Comparison of ENCODE assay signal across 8 cellular contexts in genomic region chr3:58492385-58492970, GRCh38. TPM values are rescaled to one million over a fixed set of nuclear protein-coding genes. Genes with fewer than 3 reads are reported as not detected.
DNase-seq lines count a peak whose midpoint lies in the region; ATAC-seq and TF ChIP-seq lines count a peak whose summit lies in the region.

No MANE protein-coding gene starts in this region.

- CTCF ChIA-PET in Panc1 (lab: Charles Lee): no interaction called here

- no peak overlapping the region for H2AK5ac ChIP-seq in mesenchymal stem cell (ENCODE audit: low read length, severe bottlenecking)

- H3K27ac ChIP-seq in C4-2B: peak overlapping the region; percentile 81
- peak overlapping the region; percentile 70 for H3K27ac ChIP-seq in Panc1 (ENCODE audit: low read length)
- no peak overlapping the region for H3K27ac ChIP-seq in mesenchymal stem cell (ENCODE audit: low read length, poor library complexity, severe bottlenecking)
- peak overlapping the region; percentile 71 for H3K27ac ChIP-seq in thymus (ENCODE audit: low read depth)

- peak overlapping the region in 1 of 2 experiments; percentile 47 for H3K23ac ChIP-seq in mesenchymal stem cell (ENCODE audit: low read length in 2 of 2)

- in situ Hi-C loops in Panc1 (cut with HindIII; ENCODE audit: low pct_unique_long_range_greater_than_20kb, low sequenced_read_pairs): no loop called here

- no peak for TF ChIP-seq CTCF in C4-2B (conservative IDR thresholded peaks at IDR 0.05)
- TF ChIP-seq CTCF in GM20000 (IDR thresholded peaks at IDR 0.05; ENCODE audit: extremely low read depth, missing control alignments): no peak
- TF ChIP-seq CTCF in Panc1 (IDR thresholded peaks at IDR 0.05): no peak
- no peak for TF ChIP-seq CTCF in cardiac fibroblast (IDR thresholded peaks at IDR 0.05; ENCODE audit: low read depth, low read length)

- H2BK12ac ChIP-seq in mesenchymal stem cell (ENCODE audit: low read length in 2 of 2): no peak overlapping the region

- H3K4me3 ChIP-seq in Panc1 (ENCODE audit: low read depth in 2 of 2, low read length in 2 of 2) (peak overlapping the region; percentile 58 to 94), cardiac fibroblast (replicated peaks in 1 of 2; ENCODE audit: low read depth in 2 of 2, low read length in 2 of 2) (peak overlapping the region; percentile 75 to 76), mesenchymal stem cell (ENCODE audit: insufficient read depth in 1 of 2, low read depth in 1 of 2, low read length in 2 of 2) (peak overlapping the region; percentile 86 to 89), thymus (ENCODE audit: low read length) (peak overlapping the region; percentile 94)

- H3K79me1 ChIP-seq in mesenchymal stem cell (replicated peaks; ENCODE audit: low read length, poor library complexity, severe bottlenecking): peaks cover 12% of the 10 kb centered on the region

- H4K8ac ChIP-seq in mesenchymal stem cell (ENCODE audit: low read length): no peak overlapping the region

- peaks cover 49% of the 10 kb centered on the region for H3K4me1 ChIP-seq in Panc1 (ENCODE audit: control insufficient read depth, insufficient read depth, low read length)
- H3K4me1 ChIP-seq in mesenchymal stem cell (ENCODE audit: control insufficient read depth, insufficient read depth, low read depth, low read length): peaks cover 6% of the 10 kb centered on the region
- peaks cover 12% of the 10 kb centered on the region for H3K4me1 ChIP-seq in thymus (ENCODE audit: control insufficient read depth, insufficient read depth, low read length)

- no peak overlapping the region for H2BK5ac ChIP-seq in mesenchymal stem cell (ENCODE audit: low read depth, low read length, poor library complexity, severe bottlenecking)

- intact Hi-C loops in Panc1 (cut with micrococcal nuclease; ENCODE audit: unreplicated experiment): no loop called here
- intact Hi-C loops in posterior vena cava (cut with DNase I): loop anchor here in 1 of 2 donors (5.0 to 10.0 kb wide), 3 partner anchors 40 to 160 kb away; partner anchors contain the start of genes PDHB and PXK

- H3K36me3 ChIP-seq in Panc1 (ENCODE audit: control insufficient read depth, insufficient read depth, low read length) (no peaks in the 10 kb centered on the region; the same call in 1 of the 2 replicates), mesenchymal stem cell (ENCODE audit: control insufficient read depth in 1 of 2, insufficient read depth in 2 of 2, low read depth in 1 of 2, low read length in 2 of 2) (no peaks in the 10 kb centered on the region), thymus (ENCODE audit: control insufficient read depth, insufficient read depth) (no peaks in the 10 kb centered on the region)

- peak overlapping the region; percentile 85 for H3K9ac ChIP-seq in mesenchymal stem cell (ENCODE audit: low read length)

- WGBS in mesenchymal stem cell: 2% methylated on average over 34 of the region's 34 CpGs
- WGBS in thymus: under 1% methylated on average over 34 of the region's 34 CpGs

- DNase-seq in GM20000 (ENCODE audit: low spot score) (peak; percentile 46), Panc1 (ENCODE audit: low read depth, low spot score) (no peak), cardiac fibroblast (ENCODE audit: low read depth in 2 of 2) (no peak), mesenchymal stem cell (no peak), posterior vena cava (ENCODE audit: low spot score) (no peak), SK-N-DZ (ENCODE audit: low spot score) (no peak)

- H2AFZ ChIP-seq in mesenchymal stem cell (ENCODE audit: low read depth, low read length): peak overlapping the region; percentile 47

- peak overlapping the region; percentile 73 for H2BK120ac ChIP-seq in mesenchymal stem cell (ENCODE audit: low read depth, low read length)

- peak overlapping the region; percentile 80 for H2BK15ac ChIP-seq in mesenchymal stem cell (ENCODE audit: low read depth, poor library complexity, severe bottlenecking)

- no TSS peak for BruUV-seq in Panc1 (replicated peaks; lab: Mats Ljungman, UMichigan)

- peak overlapping the region in 1 of 2 experiments; percentile 62 for H3K18ac ChIP-seq in mesenchymal stem cell (ENCODE audit: low read depth in 1 of 2, low read length in 2 of 2)

- no peak for ATAC-seq in Panc1

- H3K27me3 ChIP-seq in Panc1 (ENCODE audit: control insufficient read depth, insufficient read depth, low read length) (no peaks in the 10 kb centered on the region), mesenchymal stem cell (ENCODE audit: control insufficient read depth in 1 of 2, insufficient read depth in 1 of 2, low read length in 2 of 2) (peaks cover 0 to 14% of the 10 kb centered on the region in 2 experiments), thymus (ENCODE audit: control insufficient read depth, insufficient read depth) (peaks cover 2% of the 10 kb centered on the region)

- H4K91ac ChIP-seq in mesenchymal stem cell (ENCODE audit: low read length): no peak overlapping the region

- H3K14ac ChIP-seq in mesenchymal stem cell (ENCODE audit: low read length in 2 of 2): peak overlapping the region in 1 of 2 experiments; percentile 15

- POLR2A ChIA-PET in Panc1 (lab: Charles Lee): no interaction called here

- peak overlapping the region in 1 of 2 experiments; percentile 47 for H3K4ac ChIP-seq in mesenchymal stem cell (ENCODE audit: low read depth in 1 of 2, low read length in 2 of 2)

- peak overlapping the region; percentile 94 for H3K4me2 ChIP-seq in mesenchymal stem cell (ENCODE audit: low read length, poor library complexity, severe bottlenecking)

- H3K9me3 ChIP-seq in Panc1 (ENCODE audit: control insufficient read depth, insufficient read depth, low read depth, low read length) (no peaks in the 10 kb centered on the region), mesenchymal stem cell (ENCODE audit: control insufficient read depth, low read length) (no peaks in the 10 kb centered on the region), thymus (ENCODE audit: control insufficient read depth) (no peaks in the 10 kb centered on the region)

RNA-seq across cellular contexts. Expression of gene KCTD6, which starts 0.6 kb away (rescaled TPM):
- 18.3 TPM for total RNA-seq in Panc1 (2021; ENCODE audit: unreplicated experiment)
- 16.8 TPM for polyA plus RNA-seq in Panc1 (2012; ENCODE audit: insufficient read length)
- 5.4 TPM for polyA plus RNA-seq in mesenchymal stem cell (2013, experiment 1 of 2)
- 5.7 TPM for polyA plus RNA-seq in mesenchymal stem cell (2013, experiment 2 of 2)
- 27.7 TPM for polyA plus RNA-seq in thymus
- total RNA-seq in posterior vena cava: 10 to 100 TPM in 1 of 2 donors, 1 to 10 TPM in 1; 7.5 to 10.6 TPM
- polyA plus RNA-seq in SK-N-DZ (2014; cell fraction: cytosol; rRNA removed): 18.0 and 21.8 TPM in 2 replicates
- 25.7 and 42.9 TPM in 2 replicates for polyA plus RNA-seq in SK-N-DZ (2014; cell fraction: nucleus; rRNA removed)

RNA-seq across cellular contexts. Expression of gene ACOX2, which starts 44.5 kb away (rescaled TPM):
- total RNA-seq in Panc1 (2021; ENCODE audit: unreplicated experiment) (3.2 TPM), posterior vena cava (10 to 100 TPM; 11.9 to 20.6 TPM)
- 3.3 TPM for polyA plus RNA-seq in Panc1 (2012; ENCODE audit: insufficient read length)
- 3.2 TPM for polyA plus RNA-seq in mesenchymal stem cell (2013, experiment 1 of 2)
- polyA plus RNA-seq in mesenchymal stem cell (2013, experiment 2 of 2): 3.6 TPM
- polyA plus RNA-seq in thymus: 12.2 TPM
- 0.07 and 0.51 TPM in 2 replicates for polyA plus RNA-seq in SK-N-DZ (2014; cell fraction: cytosol; rRNA removed)
- polyA plus RNA-seq in SK-N-DZ (2014; cell fraction: nucleus; rRNA removed): 0.92 and 3.8 TPM in 2 replicates

RNA-seq across cellular contexts. Expression of gene PDHB, which starts 58.8 kb away (rescaled TPM):
- total RNA-seq in Panc1 (2021; ENCODE audit: unreplicated experiment): 66.6 TPM
- 67.2 TPM for polyA plus RNA-seq in Panc1 (2012; ENCODE audit: insufficient read length)
- polyA plus RNA-seq in mesenchymal stem cell (2013, experiment 1 of 2): 71.9 TPM
- polyA plus RNA-seq in mesenchymal stem cell (2013, experiment 2 of 2): 76.5 TPM
- 86.0 TPM for polyA plus RNA-seq in thymus
- 10 to 100 TPM; 60.4 to 68.7 TPM for total RNA-seq in posterior vena cava
- polyA plus RNA-seq in SK-N-DZ (2014; cell fraction: cytosol; rRNA removed): 126 and 131 TPM in 2 replicates
- polyA plus RNA-seq in SK-N-DZ (2014; cell fraction: nucleus; rRNA removed): 58.6 and 84.8 TPM in 2 replicates
